8 cellular contexts compared by ENCODE assay signal in the genomic region with DNA sequence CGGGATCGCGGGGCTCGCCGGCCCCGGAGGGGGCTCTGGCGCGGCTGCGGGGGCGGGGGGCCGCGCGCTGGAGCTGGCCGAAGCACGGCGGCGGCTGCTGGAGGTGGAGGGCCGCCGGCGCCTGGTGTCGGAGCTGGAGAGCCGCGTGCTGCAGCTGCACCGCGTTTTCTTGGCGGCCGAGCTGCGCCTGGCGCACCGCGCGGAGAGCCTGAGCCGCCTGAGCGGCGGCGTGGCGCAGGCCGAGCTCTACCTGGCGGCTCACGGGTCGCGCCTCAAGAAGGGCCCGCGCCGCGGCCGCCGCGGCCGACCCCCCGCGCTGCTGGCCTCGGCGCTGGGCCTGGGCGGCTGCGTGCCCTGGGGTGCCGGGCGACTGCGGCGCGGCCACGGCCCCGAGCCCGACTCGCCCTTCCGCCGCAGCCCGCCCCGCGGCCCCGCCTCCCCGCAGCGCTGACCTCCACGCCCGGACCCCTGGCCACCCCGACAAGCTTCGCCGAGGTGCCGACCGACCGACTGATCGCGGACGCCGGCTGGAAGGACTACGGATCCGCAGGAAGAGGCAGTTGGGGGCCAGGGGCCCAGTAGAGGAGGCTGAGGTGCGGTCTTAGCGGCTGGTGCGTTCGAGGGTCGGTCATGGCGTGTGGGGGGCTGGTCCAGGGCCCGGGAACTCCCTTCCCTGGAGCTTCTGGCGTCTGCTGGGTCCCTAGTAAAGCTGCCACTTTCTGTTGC. TPM values are rescaled to one million over a fixed set of nuclear protein-coding genes. Genes with fewer than 3 reads are reported as not detected.
DNase-seq lines count a peak whose midpoint lies in the region; TF ChIP-seq lines count a peak whose summit lies in the region.

No MANE protein-coding gene starts in this region.

- H3K36me3 ChIP-seq in esophagus squamous epithelium (no peaks in the 10 kb centered on the region), ovary (no peaks in the 10 kb centered on the region)

- WGBS in esophagus squamous epithelium, 2 donors, result 2% methylated on average over 10 to 30 of the region's 95 CpGs
- WGBS in ovary, 3 donors, result 0 to 1% (median 0%) methylated on average over 19 to 95 of the region's 95 CpGs

- H3K27ac ChIP-seq in esophagus squamous epithelium, result peak overlapping the region; percentile 81 to 93 (median 88)
- H3K27ac ChIP-seq in ovary, result no peak overlapping the region

- TF ChIP-seq POLR2A in esophagus squamous epithelium (IDR thresholded peaks at IDR 0.05) (no peak), ovary (IDR thresholded peaks at IDR 0.05) (no peak)

- intact Hi-C loops in esophagus squamous epithelium (cut with DNase I) (loop anchor here (10.0 kb wide), 1 partner anchor 101 kb away; no protein-coding TSS in a partner anchor), ovary (cut with DNase I) (no loop called here)

- POLR2A ChIA-PET in HEK293T (lab: Yijun Ruan, JAX), result interaction anchor here (0.8 to 2.0 kb wide), 6 partner anchors 25 to 160 kb away, joined by 3 to 5 read pairs (median 4); partner anchors contain the start of gene GPATCH3

- DNase-seq in CD1c-positive myeloid dendritic cell (ENCODE audit: extremely low spot score), result peak; percentile 4
- peak; percentile 48 for DNase-seq in HEK293T (ENCODE audit: extremely low spot score)
- peak; percentile 28 for DNase-seq in activated CD4-positive, alpha-beta T cell treated with anti-CD3 and anti-CD28 coated beads, Interleukin-2, amount 50 U/mL, for 1 hour
- no peak for DNase-seq in esophagus squamous epithelium (lab: John Stamatoyannopoulos, UW)
- DNase-seq in ovary, result peak in 2 of 5 donors; percentile 40 to 50
- DNase-seq in NCI-H187 treated with DMSO at 0.1 percent for 48 hours (lab: John Stamatoyannopoulos, UW), result no peak
- no peak for DNase-seq in DMS114 treated with DMSO at 0.1 percent for 48 hours (lab: John Stamatoyannopoulos, UW; ENCODE audit: unreplicated experiment)
- DNase-seq in SW 1271 (lab: John Stamatoyannopoulos, UW), result no peak

- peaks cover 0 to 54% (median 0%) of the 10 kb centered on the region in 4 donors for H3K27me3 ChIP-seq in esophagus squamous epithelium
- no peaks in the 10 kb centered on the region for H3K27me3 ChIP-seq in ovary

- H3K4me3 ChIP-seq in esophagus squamous epithelium (peak overlapping the region; percentile 62 to 90 (median 81)), ovary (peak overlapping the region; percentile 67)

- TF ChIP-seq EP300 in ovary (IDR thresholded peaks at IDR 0.05), result no peak

- CTCF ChIA-PET in HEK293T (lab: Yijun Ruan, JAX), result interaction anchor here (0.6 to 1.7 kb wide), 4 partner anchors 15 to 105 kb away, joined by 3 to 6 read pairs (median 4); no protein-coding TSS in a partner anchor

- H3K9me3 ChIP-seq in esophagus squamous epithelium, result no peaks in the 10 kb centered on the region
- H3K9me3 ChIP-seq in ovary, result no peaks in the 10 kb centered on the region

- TF ChIP-seq CTCF in esophagus squamous epithelium (IDR thresholded peaks at IDR 0.05) (no peak), ovary (IDR thresholded peaks at IDR 0.05) (no peak)

- H3K4me1 ChIP-seq in esophagus squamous epithelium, result peaks cover 38 to 63% (median 48%) of the 10 kb centered on the region in 3 donors
- H3K4me1 ChIP-seq in ovary (ENCODE audit: insufficient read depth), result peaks cover 7% of the 10 kb centered on the region

TF ChIP-seq in HEK293T, 16 proteins besides CTCF, POLR2A, EP300 and RAD21:
- TF ChIP-seq NFRKB (IDR thresholded peaks at IDR 0.05), result no peak
- no peak for TF ChIP-seq BHLHE40 (IDR thresholded peaks at IDR 0.05; ENCODE audit: borderline replicate concordance)
- TF ChIP-seq ARNT (IDR thresholded peaks at IDR 0.05), result no peak
- no peak for TF ChIP-seq L3MBTL2 (conservative IDR thresholded peaks at IDR 0.05)
- TF ChIP-seq CTBP1 (IDR thresholded peaks at IDR 0.05; ENCODE audit: borderline replicate concordance), result no peak
- TF ChIP-seq, protein P1, sequence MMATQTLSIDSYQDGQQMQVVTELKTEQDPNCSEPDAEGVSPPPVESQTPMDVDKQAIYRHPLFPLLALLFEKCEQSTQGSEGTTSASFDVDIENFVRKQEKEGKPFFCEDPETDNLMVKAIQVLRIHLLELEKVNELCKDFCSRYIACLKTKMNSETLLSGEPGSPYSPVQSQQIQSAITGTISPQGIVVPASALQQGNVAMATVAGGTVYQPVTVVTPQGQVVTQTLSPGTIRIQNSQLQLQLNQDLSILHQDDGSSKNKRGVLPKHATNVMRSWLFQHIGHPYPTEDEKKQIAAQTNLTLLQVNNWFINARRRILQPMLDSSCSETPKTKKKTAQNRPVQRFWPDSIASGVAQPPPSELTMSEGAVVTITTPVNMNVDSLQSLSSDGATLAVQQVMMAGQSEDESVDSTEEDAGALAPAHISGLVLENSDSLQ (IDR thresholded peaks at IDR 0.05), result no peak
- no peak for TF ChIP-seq SUZ12 (IDR thresholded peaks at IDR 0.05)
- no peak for TF ChIP-seq LEF1 (IDR thresholded peaks at IDR 0.05; ENCODE audit: borderline replicate concordance)
- TF ChIP-seq TARDBP (IDR thresholded peaks at IDR 0.05), result no peak

RNA-seq across cellular contexts. Expression of gene TRNP1, which starts 0.7 kb away (rescaled TPM):
- total RNA-seq in esophagus squamous epithelium, result 100 to 1,000 TPM in 1 of 4 donors, 10 to 100 TPM in 3; 26.9 to 208 (median 64.5) TPM
- total RNA-seq in ovary, result 10 to 100 TPM in 1 of 7 donors, 1 to 10 TPM in 3, under 1 TPM in 3; 0.25 to 23.8 (median 2.9) TPM
- 10 to 100 TPM in 1 of 2 donors, 1 to 10 TPM in 1; 4.2 to 18.0 TPM for polyA plus RNA-seq in ovary

RNA-seq across cellular contexts. Expression of gene TENT5B, which starts 18.5 kb away (rescaled TPM):
- total RNA-seq in esophagus squamous epithelium, result 100 to 1,000 TPM in 3 of 4 donors, 10 to 100 TPM in 1; 76.9 to 263 (median 112) TPM
- total RNA-seq in ovary, result 1 to 10 TPM in 6 of 7 donors, under 1 TPM in 1; 0.33 to 7.4 (median 2.3) TPM
- 1 to 10 TPM; 2.9 to 5.3 TPM for polyA plus RNA-seq in ovary

RNA-seq across cellular contexts. Expression of gene KDF1, which starts 33.9 kb away (rescaled TPM):
- total RNA-seq in esophagus squamous epithelium (10 to 100 TPM; 18.4 to 25.6 (median 19.6) TPM), ovary (10 to 100 TPM in 1 of 7 donors, 1 to 10 TPM in 1, under 1 TPM in 2, not detected in 3; 0.59 to 11.0 (median 0.84) TPM)
- polyA plus RNA-seq in ovary, result under 1 TPM in 1 of 2 donors, not detected in 1; 0.08 TPM

Comparison
In these comparisons a context has a peak if more than half of its experiments do, and no peak if none do; other contexts are left out.
1. DNase-seq: peak in CD1c-positive myeloid dendritic cell (single experiment), HEK293T (single experiment) and activated CD4-positive, alpha-beta T cell treated with anti-CD3 and anti-CD28 coated beads, Interleukin-2, amount 50 U/mL, for 1 hour (single experiment); none in esophagus squamous epithelium (single experiment), NCI-H187 treated with DMSO at 0.1 percent for 48 hours (single experiment), DMS114 treated with DMSO at 0.1 percent for 48 hours (single experiment) and SW 1271 (0 of 2).
2. H3K27ac ChIP-seq: peak in esophagus squamous epithelium (4 of 4); none in ovary (0 of 2).
3. RNA of gene TENT5B, which starts 18.5 kb away (total RNA-seq): 76.9 to 263 TPM in esophagus squamous epithelium; 0.33 to 7.4 TPM in ovary; every median in the first group is over 4 times any median in the second.